20 cellular contexts compared by ENCODE assay signal in the genomic region with DNA sequence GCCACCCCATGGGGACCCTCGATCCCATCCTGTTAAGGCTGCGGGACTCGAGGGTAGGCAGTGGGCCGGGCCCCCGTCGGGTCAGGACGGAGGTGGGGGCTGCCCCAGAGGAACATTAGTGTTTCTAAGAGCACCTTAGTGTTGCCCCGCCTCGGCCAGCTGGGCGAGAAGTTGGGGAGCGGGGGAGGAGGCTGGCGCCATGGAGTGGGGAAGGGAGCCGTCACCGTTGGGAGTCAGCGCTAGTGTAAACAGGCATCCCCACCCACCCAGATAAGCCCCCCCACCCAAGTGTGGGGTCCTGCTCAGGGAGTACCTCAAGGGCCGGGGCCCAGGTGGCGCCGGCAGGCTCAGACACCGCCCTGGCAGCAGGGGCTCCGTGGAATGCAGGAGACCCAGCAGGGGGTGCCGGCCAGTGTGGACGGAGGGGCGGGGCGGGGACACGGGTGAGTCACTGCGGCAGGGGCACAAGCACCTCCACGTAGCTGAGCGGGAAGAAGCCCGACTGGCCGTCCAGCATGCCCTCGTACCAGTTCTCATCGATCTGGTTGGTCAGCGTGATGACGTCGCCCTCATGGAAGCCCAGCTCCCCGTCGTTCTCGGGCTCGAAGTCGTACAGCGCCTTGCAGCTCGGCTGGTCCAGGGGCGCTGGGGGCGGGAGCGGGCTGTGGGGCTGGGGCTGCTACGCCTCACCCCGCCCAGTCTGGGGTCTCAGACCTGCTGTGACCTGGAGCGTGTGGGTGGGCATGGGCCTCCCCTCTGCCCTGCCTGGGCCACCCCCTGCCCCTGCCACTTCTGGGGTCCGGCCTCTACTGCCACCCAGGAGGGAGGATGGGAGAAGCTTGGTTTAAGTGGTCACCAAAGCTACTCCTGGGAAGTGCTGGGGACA. TPM values are rescaled to one million over a fixed set of nuclear protein-coding genes. Genes with fewer than 3 reads are reported as not detected.
DNase-seq lines count a peak whose midpoint lies in the region; ATAC-seq and TF ChIP-seq lines count a peak whose summit lies in the region.
"Had no signal": no experiment of that assay in that cellular context is flagged by ENCODE, and none has a peak within 500 bp of the region (broad histone marks: within the 10 kb centered on the region; RNA-seq: fewer than 3 reads in every experiment).

No MANE protein-coding gene starts in this region.

- TF ChIP-seq EP300 in transverse colon (IDR thresholded peaks at IDR 0.05; ENCODE audit: low read depth) = no peak

- H3K18ac ChIP-seq in H9 (ENCODE audit: insufficient read length, low read depth, low read length) = no peak overlapping the region

- H2AFZ ChIP-seq in H9 (ENCODE audit: low read length) = no peak overlapping the region

- H3K23ac ChIP-seq in H9 (ENCODE audit: insufficient read length, low read depth, low read length) = no peak overlapping the region

- H2BK120ac ChIP-seq in H9 (ENCODE audit: low read depth, low read length, poor library complexity, severe bottlenecking) = no peak overlapping the region

- H3K36me3 ChIP-seq in spleen = peaks cover 4 to 100% (median 83%) of the 10 kb centered on the region in 6 donors
- H3K36me3 ChIP-seq in transverse colon = peaks cover 0 to 3% (median 0%) of the 10 kb centered on the region in 4 donors

- no peak overlapping the region for H4K5ac ChIP-seq in H9 (ENCODE audit: insufficient read length, low read depth, low read length)

- intact Hi-C loops in spleen (cut with DNase I; ENCODE audit: low total_unique reads) = no loop called here
- intact Hi-C loops in transverse colon (cut with DNase I; ENCODE audit: low total_unique reads) = no loop called here

- H3K4me1 Mint-ChIP-seq in H9 = peaks cover 7 to 9% of the 10 kb centered on the region in 2 experiments; a peak in 3 of 4 replicates
- H3K4me1 Mint-ChIP-seq in activated T-helper 17 cell treated with anti-CD3 and anti-CD28 coated beads, Interleukin-2, amount 50 U/mL, for 72 hours = no peaks in the 10 kb centered on the region
- H3K4me1 Mint-ChIP-seq: immature natural killer cell, memory B cell, T-cell had no signal

- no peak overlapping the region for H2BK15ac ChIP-seq in H9 (ENCODE audit: low read depth, low read length)

- no peaks in the 10 kb centered on the region for H3K23me2 ChIP-seq in H9 (ENCODE audit: insufficient read length, low read depth, low read length, poor library complexity, severe bottlenecking)

- TF ChIP-seq POLR2A in spleen (IDR thresholded peaks at IDR 0.05) (no peak), transverse colon (IDR thresholded peaks at IDR 0.05) (no peak)

- no peak overlapping the region; a peak in 1 of 7 replicates for H3K27ac Mint-ChIP-seq in H9
- H3K27ac Mint-ChIP-seq in activated T-helper 17 cell treated with anti-CD3 and anti-CD28 coated beads, Interleukin-2, amount 50 U/mL, for 72 hours = peak overlapping the region; percentile 61
- H3K27ac Mint-ChIP-seq: immature natural killer cell, T-cell had no signal

- no peak overlapping the region for H3K56ac ChIP-seq in H9 (ENCODE audit: insufficient read length, low read depth, low read length)

- no peak overlapping the region for H3T11ph ChIP-seq in H9 (ENCODE audit: low read length)

- peaks cover 4% of the 10 kb centered on the region for H3K27me3 Mint-ChIP-seq in H9 (ENCODE audit: low read depth)
- H3K27me3 Mint-ChIP-seq in activated T-helper 17 cell treated with anti-CD3 and anti-CD28 coated beads, Interleukin-2, amount 50 U/mL, for 72 hours = no peaks in the 10 kb centered on the region
- H3K27me3 Mint-ChIP-seq: memory B cell, T-cell had no signal

- H3K9me3 ChIP-seq in H9 (ENCODE audit: control insufficient read depth, low read depth, low read length) = no peaks in the 10 kb centered on the region
- H3K9me3 ChIP-seq in spleen = no peaks in the 10 kb centered on the region
- H3K9me3 ChIP-seq in transverse colon = no peaks in the 10 kb centered on the region
- H3K9me3 ChIP-seq: body of pancreas had no signal

- H3K4me1 ChIP-seq in H9 (ENCODE audit: insufficient read depth, low read length) (no peaks in the 10 kb centered on the region; the same call in 1 of the 2 replicates), spleen (peaks cover 0 to 9% (median 0%) of the 10 kb centered on the region in 6 donors), transverse colon (peaks cover 0 to 6% (median 0%) of the 10 kb centered on the region in 4 donors)
- H3K4me1 ChIP-seq: body of pancreas had no signal

- H2AK5ac ChIP-seq in H9 (ENCODE audit: insufficient read length, low read length) = no peak overlapping the region

- peaks cover 1 to 37% (median 8%) of the 10 kb centered on the region in 3 experiments; a peak in 5 of 7 replicates for H3K36me3 Mint-ChIP-seq in H9 (ENCODE audit: insufficient read depth in 1 of 3, low read depth in 3 of 3)
- H3K36me3 Mint-ChIP-seq in activated T-helper 17 cell treated with anti-CD3 and anti-CD28 coated beads, Interleukin-2, amount 50 U/mL, for 72 hours (ENCODE audit: low read depth) = peaks cover 67% of the 10 kb centered on the region

- H3K27me3 ChIP-seq in H9 (ENCODE audit: insufficient read depth, low read length) = no peaks in the 10 kb centered on the region
- no peaks in the 10 kb centered on the region for H3K27me3 ChIP-seq in spleen (replicated peaks in 1 of 7)
- H3K27me3 ChIP-seq in transverse colon = no peaks in the 10 kb centered on the region
- H3K27me3 ChIP-seq: body of pancreas had no signal

- no peak overlapping the region for H3K4me3 Mint-ChIP-seq in H9
- H3K4me3 Mint-ChIP-seq in activated T-helper 17 cell treated with anti-CD3 and anti-CD28 coated beads, Interleukin-2, amount 50 U/mL, for 72 hours = no peak overlapping the region
- H3K4me3 Mint-ChIP-seq: immature natural killer cell, memory B cell, T-cell had no signal

- H2BK12ac ChIP-seq in H9 (ENCODE audit: insufficient read length, low read depth, low read length) = no peak overlapping the region

- no peak overlapping the region for H3K9ac ChIP-seq in H9 (ENCODE audit: extremely low read depth, insufficient read length, low read length)

- H3K79me1 ChIP-seq in H9 (ENCODE audit: insufficient read depth, low read depth, low read length, poor library complexity, severe bottlenecking) = no peaks in the 10 kb centered on the region

- H3K9me3 Mint-ChIP-seq in H9 = no peaks in the 10 kb centered on the region
- no peaks in the 10 kb centered on the region for H3K9me3 Mint-ChIP-seq in activated T-helper 17 cell treated with anti-CD3 and anti-CD28 coated beads, Interleukin-2, amount 50 U/mL, for 72 hours
- H3K9me3 Mint-ChIP-seq: immature natural killer cell, memory B cell, T-cell had no signal

- H2BK20ac ChIP-seq in H9 (ENCODE audit: low read depth, low read length, poor library complexity, severe bottlenecking) = no peak overlapping the region

- TF ChIP-seq CTCF in H9 (conservative IDR thresholded peaks at IDR 0.05) (no peak), spleen (IDR thresholded peaks at IDR 0.05 in 8 of 11, conservative IDR thresholded peaks at IDR 0.05 in 3 of 11) (no peak), transverse colon (IDR thresholded peaks at IDR 0.05) (no peak)

- no peaks in the 10 kb centered on the region for H3K79me2 ChIP-seq in H9 (ENCODE audit: insufficient read depth, low read length)

- H3K27ac ChIP-seq in H9 (ENCODE audit: insufficient read length, low read depth, low read length) (no peak overlapping the region), spleen (peak overlapping the region in 3 of 8 donors; percentile 8 to 13 (median 10)), transverse colon (peak overlapping the region in 1 of 4 donors; percentile 15)
- H3K27ac ChIP-seq: body of pancreas, skin epidermis had no signal

- H3K4ac ChIP-seq in H9 (ENCODE audit: low read depth, low read length) = no peak overlapping the region

- in situ Hi-C loops in transverse colon (cut with MboI; ENCODE audit: low pct_ligation_motif_present in 1 of 4, low pct_unique_long_range_greater_than_20kb in 1 of 4, low sequenced_read_pairs in 3 of 4) = loop anchor here in 1 of 4 donors (25.0 kb wide), 1 partner anchor 99 kb away; no protein-coding TSS in a partner anchor

- H3K4me2 ChIP-seq in H9 (ENCODE audit: insufficient read depth, insufficient read length, low read length) = no peak overlapping the region

- no CpG with 5 or more reads among the region's 49 CpGs for WGBS in H9 (ENCODE audit: extremely low coverage, insufficient read length, low lambda C conversion rate)
- WGBS in spleen, 5 donors = 89 to 93% (median 91%) methylated on average over 22 to 49 of the region's 49 CpGs
- 81 to 84% methylated on average over 14 to 38 of the region's 49 CpGs for WGBS in transverse colon (ENCODE audit: low coverage in 1 of 2), 2 donors

- H3K14ac ChIP-seq in H9 (ENCODE audit: insufficient read depth, low read length) = no peak overlapping the region; the same call in 1 of the 2 replicates

- H4K8ac ChIP-seq in H9 (replicated peaks; ENCODE audit: insufficient read length, low read depth, low read length) = no peak overlapping the region

- DNase-seq in H9 = peak; percentile 67
- DNase-seq in iPS-NIHi11 (ENCODE audit: low spot score) = peak; percentile 75
- peak; percentile 75 for DNase-seq in spleen
- no peak for DNase-seq in NAMALWA (ENCODE audit: low spot score)
- DNase-seq in transverse colon = no peak
- DNase-seq in stimulated activated CD4-positive, alpha-beta T cell treated with anti-CD3 and anti-CD28 coated beads, Interleukin-2, amount 100 ng/mL, for 48 hours = no peak
- DNase-seq: activated gamma-delta T cell treated with Interleukin-2 at 50 U/mL for 16 hours; body of pancreas; DMS53; effector memory CD4-positive, alpha-beta T cell; immature natural killer cell; NCI-H774; nucleus accumbens; RPMI8226; stimulated activated naive CD4-positive, alpha-beta T cell treated with Interleukin-2 at 50 U/mL for 16 hours; T-cell had no signal

- H4K91ac ChIP-seq in H9 (ENCODE audit: insufficient read length, low read depth, low read length) = no peak overlapping the region

- no peaks in the 10 kb centered on the region for H4K20me1 ChIP-seq in H9 (ENCODE audit: control insufficient read depth, insufficient read depth, insufficient read length)

- no peak overlapping the region for H3K4me3 ChIP-seq in spleen
- H3K4me3 ChIP-seq in transverse colon = no peak overlapping the region
- H3K4me3 ChIP-seq: body of pancreas, skin epidermis had no signal

- no peak for ATAC-seq in activated T-helper 17 cell treated with anti-CD3 and anti-CD28 coated beads, Interleukin-2, amount 50 U/mL, for 72 hours (replicated peaks)
- ATAC-seq in GM18498 (IDR thresholded peaks at IDR 0.05; ENCODE audit: unreplicated experiment) = no peak
- ATAC-seq: body of pancreas, T-cell had no signal

- H2BK5ac ChIP-seq in H9 (ENCODE audit: insufficient read length, low read length) = no peak overlapping the region

RNA-seq across cellular contexts. Expression of gene MPND, which starts 18.0 kb away (rescaled TPM):
- total RNA-seq in H9 (2021) (37.0 and 38.2 TPM in 2 replicates), spleen (10 to 100 TPM in 4 of 7 donors, 1 to 10 TPM in 3; 6.4 to 24.2 (median 13.8) TPM), transverse colon (10 to 100 TPM; 16.5 to 96.5 (median 33.7) TPM)
- total RNA-seq in activated T-helper 17 cell treated with anti-CD3 and anti-CD28 coated beads, Interleukin-2, amount 50 U/mL, for 72 hours = 10 to 100 TPM; 15.5 to 19.7 TPM
- polyA plus RNA-seq in spleen = 10 to 100 TPM; 17.1 to 24.0 (median 17.9) TPM

RNA-seq across cellular contexts. Expression of gene STAP2, which starts 22.8 kb away (rescaled TPM):
- 19.0 and 20.2 TPM in 2 replicates for total RNA-seq in H9 (2021)
- total RNA-seq in activated T-helper 17 cell treated with anti-CD3 and anti-CD28 coated beads, Interleukin-2, amount 50 U/mL, for 72 hours = 10 to 100 TPM; 13.3 to 17.4 TPM
- total RNA-seq in spleen = 1 to 10 TPM in 4 of 7 donors, under 1 TPM in 2, not detected in 1; 0.79 to 5.1 (median 1.6) TPM
- 1 to 10 TPM; 2.1 to 2.9 (median 2.5) TPM for polyA plus RNA-seq in spleen
- total RNA-seq in transverse colon = 100 to 1,000 TPM; 146 to 680 (median 245) TPM

RNA-seq across cellular contexts. Expression of gene SH3GL1, which starts 39.0 kb away (rescaled TPM):
- total RNA-seq in H9 (2021) (85.5 TPM in 2 replicates), spleen (10 to 100 TPM; 37.2 to 77.4 (median 66.2) TPM), transverse colon (10 to 100 TPM; 16.5 to 63.2 (median 34.2) TPM)
- total RNA-seq in activated T-helper 17 cell treated with anti-CD3 and anti-CD28 coated beads, Interleukin-2, amount 50 U/mL, for 72 hours = 10 to 100 TPM; 49.1 to 67.1 TPM
- 10 to 100 TPM; 26.1 to 44.0 (median 31.3) TPM for polyA plus RNA-seq in spleen

RNA-seq across cellular contexts. Expression of gene CHAF1A, which starts 41.0 kb away (rescaled TPM):
- total RNA-seq in H9 (2021) (143 and 148 TPM in 2 replicates), spleen (10 to 100 TPM in 5 of 7 donors, 1 to 10 TPM in 2; 9.4 to 17.9 (median 10.6) TPM), transverse colon (10 to 100 TPM in 2 of 4 donors, 1 to 10 TPM in 2; 8.5 to 28.9 (median 11.1) TPM)
- 10 to 100 TPM; 67.9 to 96.7 TPM for total RNA-seq in activated T-helper 17 cell treated with anti-CD3 and anti-CD28 coated beads, Interleukin-2, amount 50 U/mL, for 72 hours
- 1 to 10 TPM; 3.8 to 7.4 (median 5.7) TPM for polyA plus RNA-seq in spleen

RNA-seq across cellular contexts. Expression of gene FSD1, which starts 57.0 kb away (rescaled TPM):
- total RNA-seq in H9 (2021) = 53.6 and 53.9 TPM in 2 replicates
- total RNA-seq in activated T-helper 17 cell treated with anti-CD3 and anti-CD28 coated beads, Interleukin-2, amount 50 U/mL, for 72 hours = 10 to 100 TPM in 1 of 2 donors, 1 to 10 TPM in 1; 8.3 to 13.1 TPM
- 1 to 10 TPM in 6 of 7 donors, under 1 TPM in 1; 0.80 to 6.6 (median 2.0) TPM for total RNA-seq in spleen
- polyA plus RNA-seq in spleen = 1 to 10 TPM; 2.3 to 3.0 (median 2.5) TPM
- total RNA-seq in transverse colon = 1 to 10 TPM in 2 of 4 donors, under 1 TPM in 1, not detected in 1; 0.68 to 2.9 (median 1.5) TPM
- total RNA-seq: body of pancreas had no signal

Comparison
In these comparisons a context has a peak if more than half of its experiments do, and no peak if none do; other contexts are left out.
1. DNase-seq: peak in H9 (single experiment), iPS-NIHi11 (single experiment) and spleen (single experiment); none in NAMALWA (single experiment), transverse colon (single experiment) and stimulated activated CD4-positive, alpha-beta T cell treated with anti-CD3 and anti-CD28 coated beads, Interleukin-2, amount 100 ng/mL, for 48 hours (0 of 2).